Comparison of ENCODE assay signal across 23 cellular contexts in genomic region chr4:74755486-74755885, GRCh38. TPM values are rescaled to one million over a fixed set of nuclear protein-coding genes. Genes with fewer than 3 reads are reported as not detected.
A peak's percentile ranks its signal among the peaks of the same experiment; 100 is the strongest.
DNase-seq lines count a peak whose midpoint lies in the region; ATAC-seq and TF ChIP-seq lines count a peak whose summit lies in the region.
"Had no signal": no experiment of that assay in that cellular context is flagged by ENCODE, and none has a peak within 500 bp of the region (broad histone marks: within the 10 kb centered on the region; RNA-seq: fewer than 3 reads in every experiment).

No MANE protein-coding gene starts in this region.

- TF ChIP-seq CTCF in omental fat pad (IDR thresholded peaks at IDR 0.05) (no peak), adrenal gland (IDR thresholded peaks at IDR 0.05) (no peak)

- 66 to 77% (median 74%) methylated on average over 6 to 7 of the region's 7 CpGs for WGBS in adrenal gland, 4 donors

- peak; percentile 49 for ATAC-seq in omental fat pad (ENCODE audit: low FRiP score)
- no peak for ATAC-seq in HG03520 (IDR thresholded peaks at IDR 0.05; ENCODE audit: unreplicated experiment)
- ATAC-seq: activated T-helper 17 cell treated with anti-CD3 and anti-CD28 coated beads, Interleukin-2, amount 50 U/mL, for 72 hours; esophagus mucosa had no signal

- DNase-seq in activated gamma-delta T cell treated with Interleukin-2 at 50 U/mL for 16 hours (peak; percentile 3), activated gamma-delta T cell (lab: John Stamatoyannopoulos, UW) (no peak), fibroblast of the conjunctiva (ENCODE audit: low read depth) (peak; percentile 23), omental fat pad (ENCODE audit: low spot score) (no peak), adrenal gland (no peak), COR-L47 (lab: John Stamatoyannopoulos, UW) (no peak), ureter (ENCODE audit: low spot score) (no peak)
- DNase-seq: 8988T; activated CD4-positive, alpha-beta T cell treated with anti-CD3 and anti-CD28 coated beads, Interleukin-2, amount 10 ng/mL, durations not matched to agents 24 days and 14 days; Calu3; central memory CD4-positive, alpha-beta T cell; effector CD4-positive, alpha-beta T cell; islet precursor cell; NCI-H1436; NCI-H2171 treated with DMSO at 0.1 percent for 48 hours; nephron progenitor cell; SIG-M5; T-helper 1 cell had no signal

- no peaks in the 10 kb centered on the region for H3K27me3 ChIP-seq in adrenal gland

- H3K36me3 ChIP-seq in adrenal gland (replicated peaks in 1 of 2), result no peaks in the 10 kb centered on the region
- H3K36me3 ChIP-seq: prostate gland had no signal

- H3K9me3 ChIP-seq in adrenal gland (replicated peaks in 1 of 3), result no peaks in the 10 kb centered on the region
- H3K9me3 ChIP-seq: prostate gland had no signal

- H3K4me1 ChIP-seq in adrenal gland (replicated peaks in 1 of 2), result no peaks in the 10 kb centered on the region
- H3K4me1 ChIP-seq: prostate gland had no signal

- H3K27ac ChIP-seq in adrenal gland, result no peak overlapping the region
- H3K27ac ChIP-seq: prostate gland had no signal

- no peak for TF ChIP-seq POLR2A in adrenal gland (IDR thresholded peaks at IDR 0.05)

- no peak overlapping the region for H3K4me3 ChIP-seq in adrenal gland
- H3K4me3 ChIP-seq: prostate gland had no signal

- intact Hi-C loops in adrenal gland (cut with DNase I), result no loop called here

RNA-seq across cellular contexts. Expression of gene BTC, which starts 38.8 kb away (rescaled TPM):
- 1 to 10 TPM in 3 of 4 donors, under 1 TPM in 1; 0.95 to 2.6 (median 1.7) TPM for total RNA-seq in omental fat pad
- total RNA-seq in adrenal gland, result 1 to 10 TPM in 4 of 8 donors, under 1 TPM in 4; 0.43 to 1.5 (median 0.95) TPM
- polyA plus RNA-seq in adrenal gland, result 1 to 10 TPM in 2 of 3 donors, under 1 TPM in 1; 0.47 to 1.9 (median 1.2) TPM
- 8.3 TPM for total RNA-seq in ureter
- total RNA-seq: activated CD4-positive, alpha-beta T cell treated with anti-CD3 and anti-CD28 coated beads, Interleukin-2, amount 10 ng/mL, durations not matched to agents 24 days and 14 days; activated T-helper 17 cell treated with anti-CD3 and anti-CD28 coated beads, Interleukin-2, amount 50 U/mL, for 72 hours had no signal
- polyA plus RNA-seq: BJ had no signal

Comparison
In these comparisons a context has a peak if more than half of its experiments do, and no peak if none do; other contexts are left out.
1. DNase-seq: peak in activated gamma-delta T cell treated with Interleukin-2 at 50 U/mL for 16 hours (single experiment) and fibroblast of the conjunctiva (single experiment); none in activated gamma-delta T cell (single experiment), omental fat pad (single experiment), adrenal gland (0 of 7), COR-L47 (single experiment) and ureter (single experiment).